In the genomic region with DNA sequence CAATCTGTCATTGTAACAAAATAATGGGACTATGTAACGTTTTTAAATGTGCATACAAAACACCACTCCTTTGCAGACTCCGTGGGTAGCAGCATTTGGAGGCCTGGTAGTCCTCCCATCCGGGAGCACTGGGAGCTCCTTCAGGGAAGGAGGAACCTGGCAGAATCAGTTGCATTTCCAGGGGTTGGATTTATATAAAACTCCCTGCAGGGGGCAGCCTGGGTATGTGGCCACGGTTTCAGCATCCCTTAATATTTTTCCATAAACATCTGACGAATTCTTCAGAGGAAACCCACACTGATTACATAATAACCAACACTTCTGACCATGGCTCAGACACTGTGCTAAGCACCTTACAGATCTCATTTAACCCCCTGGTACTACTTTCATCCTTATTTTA, we compare ENCODE assay signal across 8 cellular contexts. TPM values are rescaled to one million over a fixed set of nuclear protein-coding genes. Genes with fewer than 3 reads are reported as not detected.
DNase-seq lines count a peak whose midpoint lies in the region; ATAC-seq and TF ChIP-seq lines count a peak whose summit lies in the region.

No MANE protein-coding gene starts in this region.

- CTCF ChIA-PET in A673 (lab: Charles Lee), result interaction anchor here (0.6 kb wide), 1 partner anchor 140 kb away, joined by 4 read pairs; no protein-coding TSS in a partner anchor

- H3K4me1 ChIP-seq in A673 (ENCODE audit: insufficient read depth, low read length, poor library complexity, severe bottlenecking) (no peaks in the 10 kb centered on the region), adipocyte (ENCODE audit: control insufficient read depth, insufficient read depth, low read length) (peaks cover under 1% of the 10 kb centered on the region)

- no peak for ATAC-seq in HG02885 (IDR thresholded peaks at IDR 0.05; ENCODE audit: poor library complexity, unreplicated experiment)
- ATAC-seq in HG03045 (IDR thresholded peaks at IDR 0.05; ENCODE audit: unreplicated experiment), result no peak
- ATAC-seq in GM19467 (IDR thresholded peaks at IDR 0.05; ENCODE audit: unreplicated experiment), result no peak

- no TSS peak for BruUV-seq in A673 (replicated peaks; lab: Mats Ljungman, UMichigan)

- TF ChIP-seq CTCF in A673 (conservative IDR thresholded peaks at IDR 0.05; ENCODE audit: low read depth, low read length), result 0 out of 2 replicates have a peak, but pooled peaks have one; percentile 35

- H3K9me3 ChIP-seq in A673 (ENCODE audit: low read depth, low read length, poor library complexity, severe bottlenecking) (no peaks in the 10 kb centered on the region), adipocyte (ENCODE audit: control insufficient read depth, low read length) (peaks cover 16% of the 10 kb centered on the region)

- H3K4me3 ChIP-seq in A673 (ENCODE audit: low read depth, low read length, poor library complexity, severe bottlenecking) (no peak overlapping the region), adipocyte (ENCODE audit: low read length) (no peak overlapping the region)

- intact Hi-C loops in A673 (cut with micrococcal nuclease; ENCODE audit: unreplicated experiment), result loop anchor here (5.0 kb wide), 1 partner anchor 523 kb away; no protein-coding TSS in a partner anchor

- no peaks in the 10 kb centered on the region for H3K36me3 ChIP-seq in A673 (ENCODE audit: insufficient read depth, low read length, poor library complexity, severe bottlenecking)
- H3K36me3 ChIP-seq in adipocyte (ENCODE audit: control insufficient read depth, insufficient read depth, low read length, severe bottlenecking), result no peaks in the 10 kb centered on the region

- DNase-seq in A673 (ENCODE audit: low spot score) (peak; percentile 33), H4 (ENCODE audit: low spot score) (peak; percentile 69), adipocyte (ENCODE audit: low read depth) (peak; percentile 55), hepatic stellate cell (ENCODE audit: low spot score) (peak; percentile 30)
- DNase-seq in activated CD8-positive, alpha-beta memory T cell treated with anti-CD3 and anti-CD28 coated beads, Interleukin-2, amount 50 U/mL, for 48 hours, result no peak

- H3K27ac ChIP-seq in A673 (ENCODE audit: low read depth, low read length, poor library complexity, severe bottlenecking), result no peak overlapping the region

- peaks cover 44% of the 10 kb centered on the region for H3K27me3 ChIP-seq in A673 (replicated peaks; ENCODE audit: insufficient read depth, low read depth, low read length, poor library complexity)
- H3K27me3 ChIP-seq in adipocyte (replicated peaks; ENCODE audit: control insufficient read depth, insufficient read depth, low read length), result peaks cover 4% of the 10 kb centered on the region

- H3K9ac ChIP-seq in adipocyte (ENCODE audit: low read length), result no peak overlapping the region

- POLR2A ChIA-PET in A673 (lab: Charles Lee; ENCODE audit: low non-redundant PET), result no interaction called here

RNA-seq across cellular contexts. Expression of gene AFAP1L1, which starts 6.1 kb away (rescaled TPM):
- total RNA-seq in A673 (2021), result 0.21 and 0.46 TPM in 2 replicates
- total RNA-seq in H4 (2014; rRNA removed; shearing (Covaris generic)), result 2.0 and 3.2 TPM in 2 replicates
